In the genomic region with DNA sequence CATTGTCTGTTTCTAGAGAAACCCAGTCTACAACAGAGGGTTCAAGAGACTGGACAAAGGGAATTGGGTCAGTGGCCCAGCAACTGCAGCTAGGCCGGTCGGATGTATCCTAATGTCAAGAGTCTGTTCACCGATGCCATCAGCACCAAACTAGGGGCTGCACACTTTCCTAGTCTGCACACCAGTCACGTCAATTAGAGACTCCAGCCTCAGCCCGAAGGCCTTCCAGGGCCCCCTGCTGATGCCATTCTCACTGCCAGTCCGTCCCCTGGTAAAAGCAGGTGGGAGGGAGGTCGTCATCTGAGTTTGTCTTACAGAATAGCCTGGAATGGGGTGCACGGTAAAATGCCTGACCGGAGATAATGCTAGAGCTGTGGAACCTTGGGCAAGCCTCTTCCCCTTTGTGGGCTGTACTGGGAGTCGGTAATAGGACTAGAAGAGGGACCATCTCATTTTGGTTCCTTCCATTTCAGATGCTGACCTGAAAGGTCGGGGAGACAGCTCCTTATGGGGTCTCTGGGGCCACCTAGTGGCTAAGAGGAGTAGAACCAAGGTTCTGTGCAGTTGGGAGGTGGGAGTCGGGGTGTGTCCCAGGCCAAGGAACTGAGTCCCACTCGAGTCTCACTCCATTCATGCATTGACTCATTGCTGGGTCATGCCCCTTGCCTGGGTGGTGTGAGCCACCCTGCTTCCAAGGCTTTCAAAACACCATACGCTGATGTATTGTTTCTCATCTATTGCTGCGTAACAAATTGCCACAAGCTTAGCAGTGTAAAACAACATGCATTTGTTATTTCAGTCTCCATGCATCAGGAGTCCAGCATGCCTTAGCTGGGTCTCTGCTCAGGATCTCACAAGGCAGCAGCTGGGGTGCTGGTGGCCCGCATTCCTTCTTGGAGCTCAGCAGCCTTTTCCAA, we compare ENCODE assay signal across 8 cellular contexts. TPM values are rescaled to one million over a fixed set of nuclear protein-coding genes. Genes with fewer than 3 reads are reported as not detected.
DNase-seq lines count a peak whose midpoint lies in the region; ATAC-seq, FAIRE-seq and TF ChIP-seq lines count a peak whose summit lies in the region.

No MANE protein-coding gene starts in this region.

- H3K4me1 ChIP-seq in GM12878 (ENCODE audit: control insufficient read depth, insufficient read depth, low read length), result peaks cover 15% of the 10 kb centered on the region

- no peak for TF ChIP-seq EP300 in GM12878 (IDR thresholded peaks at IDR 0.05; ENCODE audit: borderline replicate concordance in 1 of 2, control insufficient read depth in 1 of 2, low read depth in 2 of 2, low read length in 2 of 2)

- H3K79me2 ChIP-seq in GM12878 (ENCODE audit: control insufficient read depth, insufficient read depth, low read length), result peaks cover 11% of the 10 kb centered on the region

- FAIRE-seq in GM12878 (lab: Jason Lieb, UNC), result peak; percentile 81

- peak; percentile 93 for TF ChIP-seq RAD21 in GM12878 (IDR thresholded peaks at IDR 0.05; ENCODE audit: insufficient read depth, low read depth, low read length)

- H3K9me3 ChIP-seq in GM12878 (replicated peaks; ENCODE audit: control insufficient read depth, insufficient read depth, low read length), result no peaks in the 10 kb centered on the region

- in situ Hi-C loops in GM12878 (cut with MboI), result loop anchor here (5.0 kb wide), 1 partner anchor 118 kb away; no protein-coding TSS in a partner anchor

- H3K4me3 ChIP-seq in BJ (ENCODE audit: low read depth, low read length) (no peak overlapping the region), GM12878 (no peak overlapping the region)

- H3K9ac ChIP-seq in GM12878 (ENCODE audit: control insufficient read depth, insufficient read depth, low read length), result no peak overlapping the region

- WGBS in GM12878 (ENCODE audit: insufficient coverage, insufficient replicate concordance, low lambda C conversion rate, missing lambda C conversion rate), result 54% methylated on average over 16 of the region's 16 CpGs

- H2AFZ ChIP-seq in GM12878 (ENCODE audit: control insufficient read depth, low read depth, low read length), result no peak overlapping the region

- POLR2A ChIA-PET in BJ (lab: Charles Lee), result interaction anchor here (0.6 kb wide), 1 partner anchor 66 kb away, joined by 23 read pairs; no protein-coding TSS in a partner anchor
- POLR2A ChIA-PET in GM12878 (lab: Charles Lee), result interaction anchor here (0.9 kb wide), 1 partner anchor 16 kb away, joined by 3 read pairs; the partner anchor contains the start of gene NRSN2

- peak; percentile 65 for ATAC-seq in GM12878
- ATAC-seq in HG03196 (IDR thresholded peaks at IDR 0.05; ENCODE audit: unreplicated experiment), result no peak

- CTCF ChIA-PET in BJ (lab: Yijun Ruan, JAX) (interaction anchor here (0.7 to 3.5 kb wide), 34 partner anchors 10 to 214 kb away, joined by 3 to 25 read pairs (median 4); partner anchors contain the start of genes DEFB132, NRSN2 and ZCCHC3), GM12878 (lab: Yijun Ruan, JAX) (interaction anchor here (0.5 to 4.6 kb wide), 34 partner anchors 8 to 232 kb away, joined by 3 to 59 read pairs (median 5); partner anchors contain the start of genes DEFB132 and NRSN2)

- DNase-seq in BJ (ENCODE audit: low read depth), result no peak
- DNase-seq in GM19240 (ENCODE audit: insufficient read length, low spot score), result peak; percentile 70
- peak; percentile 30 for DNase-seq in NCI-H1694 (lab: John Stamatoyannopoulos, UW)
- DNase-seq in T-helper 2 cell, result peak in 4 of 5 experiments; percentile 43 to 69 (median 50)
- DNase-seq in GM12878 (ENCODE audit: low read depth, low spot score), result no peak
- DNase-seq in iPS-NIHi11 (ENCODE audit: low spot score), result peak; percentile 71
- peak; percentile 39 for DNase-seq in stimulated activated CD4-positive, alpha-beta T cell treated with anti-CD3 and anti-CD28 coated beads, Interleukin-12 subunit alpha, Interleukin-12 subunit beta, amount 100 ng/mL, for 4 hours

- SMC1A ChIA-PET in GM12878 (lab: Charles Lee; ENCODE audit: uncharacterized antibody, unreplicated experiment), result interaction anchor here (0.8 to 3.9 kb wide), 14 partner anchors 12 to 127 kb away, joined by 3 to 28 read pairs (median 4); no protein-coding TSS in a partner anchor

- H4K20me1 ChIP-seq in GM12878 (ENCODE audit: control insufficient read depth, insufficient read depth), result peaks cover 4% of the 10 kb centered on the region

- TF ChIP-seq POLR2A in GM12878 (IDR thresholded peaks at IDR 0.05; ENCODE audit: low read depth, low read length), result no peak

- TF ChIP-seq CTCF in BJ (IDR thresholded peaks at IDR 0.05; ENCODE audit: insufficient read depth, low read depth, low read length) (peak; percentile 89), GM12878 (IDR thresholded peaks at IDR 0.05 in 2 of 3, conservative IDR thresholded peaks at IDR 0.05 in 1 of 3; ENCODE audit: control insufficient read depth in 2 of 3, extremely low read depth in 1 of 3, insufficient read depth in 1 of 3, low read depth in 3 of 3, low read length in 3 of 3) (peak; percentile 84 to 94 (median 93); a peak in 5 of 6 replicates)

- intact Hi-C loops in GM12878 (cut with micrococcal nuclease; ENCODE audit: unreplicated experiment), result loop anchor here (1.0 to 5.0 kb wide), 2 partner anchors 63 to 121 kb away; no protein-coding TSS in a partner anchor

- RAD21 ChIA-PET in GM12878 (lab: Charles Lee; ENCODE audit: unreplicated experiment), result interaction anchor here (0.9 to 3.5 kb wide), 16 partner anchors 11 to 122 kb away, joined by 3 to 19 read pairs (median 4); no protein-coding TSS in a partner anchor

- BruUV-seq in GM12878 (replicated peaks; lab: Mats Ljungman, UMichigan), result no TSS peak

- no peak overlapping the region for H3K4me2 ChIP-seq in GM12878 (ENCODE audit: control insufficient read depth, insufficient read depth)

- H3K36me3 ChIP-seq in BJ (ENCODE audit: control insufficient read depth, insufficient read depth, low read length) (peaks cover 3% of the 10 kb centered on the region; the same call in 1 of the 2 replicates), GM12878 (ENCODE audit: control insufficient read depth in 2 of 2, insufficient read depth in 2 of 2, low read length in 1 of 2) (no peaks in the 10 kb centered on the region; a peak in 1 of 4 replicates)

- no peak overlapping the region for H3K27ac ChIP-seq in GM12878 (ENCODE audit: control insufficient read depth, insufficient read depth)

- H3K27me3 ChIP-seq in BJ (ENCODE audit: control insufficient read depth, insufficient read depth, low read length) (no peaks in the 10 kb centered on the region), GM12878 (replicated peaks in 1 of 2; ENCODE audit: control insufficient read depth in 2 of 2, insufficient read depth in 2 of 2, low read length in 1 of 2) (no peaks in the 10 kb centered on the region)

RNA-seq across cellular contexts. Expression of gene SOX12, which starts 5.1 kb away (rescaled TPM):
- polyA plus RNA-seq in BJ (2011; rRNA removed) (3.6 TPM in 2 replicates), GM12878 (2011; rRNA removed) (1.1 and 1.7 TPM in 2 replicates), GM12878 (2014; fragmentation: Illumina TruSeq; extraction: Trizol) (1.5 and 3.2 TPM in 2 replicates), GM12878 (2014; fragmentation: Nextera tagmentation; extraction: Ambion mirVana) (under 1 TPM; 0.50 to 0.71 TPM), GM12878 (2014; rRNA removed) (5.0 and 7.5 TPM in 2 replicates), GM12878 (2016; fragmentation: Nextera tagmentation; extraction: Ambion mirVana) (1 to 10 TPM in 1 of 2 experiments, under 1 TPM in 1; 0.88 to 1.0 TPM)
- polyA minus RNA-seq in BJ (2011; rRNA and poly(A)+ RNA removed), result 2.7 and 4.4 TPM in 2 replicates
- 4.6 and 5.9 TPM in 2 replicates for total RNA-seq in GM12878 (2013; cell fraction: nucleolus; rRNA removed)
- total RNA-seq in GM12878 (2014; rRNA removed) (2.8 and 3.3 TPM in 2 replicates), GM12878 (2014; rRNA removed; fragmentation: Illumina TruSeq; extraction: Trizol) (0.92 and 1.1 TPM in 2 replicates), GM12878 (2021) (17.9 TPM in 2 replicates)
- 1.5 TPM for polyA plus RNA-seq in GM12878 (2011; ENCODE audit: low read depth)
- polyA plus RNA-seq in GM12878 (2011; cell fraction: cytosol; rRNA removed), result 1.9 and 2.3 TPM in 2 replicates
- polyA plus RNA-seq in GM12878 (2011; cell fraction: nucleus; rRNA removed), result 6.6 and 7.6 TPM in 2 replicates
- 5.9 and 6.2 TPM in 2 replicates for polyA plus RNA-seq in GM12878 (2012)
- 0.95 and 1.9 TPM in 2 replicates for polyA minus RNA-seq in GM12878 (2011; rRNA and poly(A)+ RNA removed)
- polyA minus RNA-seq in GM12878 (2011; cell fraction: cytosol; rRNA and poly(A)+ RNA removed), result 2.4 and 2.6 TPM in 2 replicates
- polyA minus RNA-seq in GM12878 (2011; cell fraction: nucleus; rRNA and poly(A)+ RNA removed), result 1.9 and 3.3 TPM in 2 replicates

RNA-seq across cellular contexts. Expression of gene NRSN2, which starts 16.4 kb away (rescaled TPM):
- polyA plus RNA-seq in BJ (2011; rRNA removed) (53.9 and 84.1 TPM in 2 replicates), GM12878 (2011; rRNA removed) (3.7 and 8.0 TPM in 2 replicates), GM12878 (2014; fragmentation: Illumina TruSeq; extraction: Trizol) (14.6 and 16.9 TPM in 2 replicates), GM12878 (2014; fragmentation: Nextera tagmentation; extraction: Ambion mirVana) (1 to 10 TPM; 6.2 to 7.6 TPM), GM12878 (2014; rRNA removed) (18.9 and 24.3 TPM in 2 replicates), GM12878 (2016; fragmentation: Nextera tagmentation; extraction: Ambion mirVana) (10 to 100 TPM; 26.4 to 32.4 TPM)
- polyA minus RNA-seq in BJ (2011; rRNA and poly(A)+ RNA removed), result 26.1 and 41.8 TPM in 2 replicates
- total RNA-seq in GM12878 (2013; cell fraction: nucleolus; rRNA removed), result 6.5 and 14.6 TPM in 2 replicates
- total RNA-seq in GM12878 (2014; rRNA removed) (9.1 and 10.5 TPM in 2 replicates), GM12878 (2014; rRNA removed; fragmentation: Illumina TruSeq; extraction: Trizol) (6.9 and 8.9 TPM in 2 replicates), GM12878 (2021) (21.9 and 24.7 TPM in 2 replicates)
- 8.1 TPM for polyA plus RNA-seq in GM12878 (2011; ENCODE audit: low read depth)
- 23.6 and 25.3 TPM in 2 replicates for polyA plus RNA-seq in GM12878 (2011; cell fraction: cytosol; rRNA removed)
- polyA plus RNA-seq in GM12878 (2011; cell fraction: nucleus; rRNA removed), result 11.4 and 15.6 TPM in 2 replicates
- polyA plus RNA-seq in GM12878 (2012), result 14.9 and 15.2 TPM in 2 replicates
- 4.2 and 10.8 TPM in 2 replicates for polyA minus RNA-seq in GM12878 (2011; rRNA and poly(A)+ RNA removed)
- 5.3 and 7.7 TPM in 2 replicates for polyA minus RNA-seq in GM12878 (2011; cell fraction: cytosol; rRNA and poly(A)+ RNA removed)
- 1.5 and 3.3 TPM in 2 replicates for polyA minus RNA-seq in GM12878 (2011; cell fraction: nucleus; rRNA and poly(A)+ RNA removed)

RNA-seq across cellular contexts. Expression of gene ZCCHC3, which starts 33.1 kb away (rescaled TPM):
- 7.1 and 8.3 TPM in 2 replicates for polyA plus RNA-seq in BJ (2011; rRNA removed)
- polyA minus RNA-seq in BJ (2011; rRNA and poly(A)+ RNA removed), result 6.9 and 10.0 TPM in 2 replicates
- 6.2 and 7.2 TPM in 2 replicates for total RNA-seq in GM12878 (2013; cell fraction: nucleolus; rRNA removed)
- 36.1 TPM in 2 replicates for total RNA-seq in GM12878 (2014; rRNA removed)
- 13.8 and 15.3 TPM in 2 replicates for total RNA-seq in GM12878 (2014; rRNA removed; fragmentation: Illumina TruSeq; extraction: Trizol)
- total RNA-seq in GM12878 (2021), result 31.9 and 32.8 TPM in 2 replicates
- 9.0 TPM for polyA plus RNA-seq in GM12878 (2011; ENCODE audit: low read depth)
- polyA plus RNA-seq in GM12878 (2011; rRNA removed), result 31.3 and 33.1 TPM in 2 replicates
- polyA plus RNA-seq in GM12878 (2011; cell fraction: cytosol; rRNA removed), result 26.4 and 31.8 TPM in 2 replicates
- polyA plus RNA-seq in GM12878 (2011; cell fraction: nucleus; rRNA removed), result 25.3 and 26.7 TPM in 2 replicates
- 16.8 and 18.4 TPM in 2 replicates for polyA plus RNA-seq in GM12878 (2012)
- 20.2 and 21.9 TPM in 2 replicates for polyA plus RNA-seq in GM12878 (2014; fragmentation: Illumina TruSeq; extraction: Trizol)
- polyA plus RNA-seq in GM12878 (2014; fragmentation: Nextera tagmentation; extraction: Ambion mirVana), result 10 to 100 TPM in 1 of 2 experiments, 1 to 10 TPM in 1; 5.3 to 10.8 TPM
- polyA plus RNA-seq in GM12878 (2014; rRNA removed), result 32.1 and 33.5 TPM in 2 replicates
- polyA plus RNA-seq in GM12878 (2016; fragmentation: Nextera tagmentation; extraction: Ambion mirVana), result 10 to 100 TPM in 1 of 2 experiments, 1 to 10 TPM in 1; 7.7 to 14.1 TPM
- 13.9 and 21.8 TPM in 2 replicates for polyA minus RNA-seq in GM12878 (2011; rRNA and poly(A)+ RNA removed)
- 12.0 and 12.3 TPM in 2 replicates for polyA minus RNA-seq in GM12878 (2011; cell fraction: cytosol; rRNA and poly(A)+ RNA removed)
- 9.3 and 13.9 TPM in 2 replicates for polyA minus RNA-seq in GM12878 (2011; cell fraction: nucleus; rRNA and poly(A)+ RNA removed)

RNA-seq across cellular contexts. Expression of gene C20orf96, which starts 39.9 kb away (rescaled TPM):
- polyA plus RNA-seq in BJ (2011; rRNA removed) (4.8 and 5.5 TPM in 2 replicates), GM12878 (2011; rRNA removed) (3.2 and 4.3 TPM in 2 replicates), GM12878 (2014; fragmentation: Illumina TruSeq; extraction: Trizol) (5.5 and 8.0 TPM in 2 replicates), GM12878 (2014; fragmentation: Nextera tagmentation; extraction: Ambion mirVana) (1 to 10 TPM; 2.3 to 2.4 TPM), GM12878 (2014; rRNA removed) (8.6 and 9.0 TPM in 2 replicates), GM12878 (2016; fragmentation: Nextera tagmentation; extraction: Ambion mirVana) (1 to 10 TPM; 7.5 to 7.9 TPM)
- 1.7 and 1.8 TPM in 2 replicates for polyA minus RNA-seq in BJ (2011; rRNA and poly(A)+ RNA removed)
- total RNA-seq in GM12878 (2013; cell fraction: nucleolus; rRNA removed), result 6.7 and 9.2 TPM in 2 replicates
- total RNA-seq in GM12878 (2014; rRNA removed) (1.0 and 1.4 TPM in 2 replicates), GM12878 (2014; rRNA removed; fragmentation: Illumina TruSeq; extraction: Trizol) (1.4 and 1.8 TPM in 2 replicates), GM12878 (2021) (7.4 and 8.4 TPM in 2 replicates)
- 4.5 TPM for polyA plus RNA-seq in GM12878 (2011; ENCODE audit: low read depth)
- 2.7 and 3.7 TPM in 2 replicates for polyA plus RNA-seq in GM12878 (2011; cell fraction: cytosol; rRNA removed)
- polyA plus RNA-seq in GM12878 (2011; cell fraction: nucleus; rRNA removed), result 4.7 and 6.5 TPM in 2 replicates
- 5.0 and 6.3 TPM in 2 replicates for polyA plus RNA-seq in GM12878 (2012)
- polyA minus RNA-seq in GM12878 (2011; rRNA and poly(A)+ RNA removed), result 1.7 and 1.8 TPM in 2 replicates
- polyA minus RNA-seq in GM12878 (2011; cell fraction: cytosol; rRNA and poly(A)+ RNA removed), result 1.2 TPM in 1 of 2 replicates, not detected in the other
- polyA minus RNA-seq in GM12878 (2011; cell fraction: nucleus; rRNA and poly(A)+ RNA removed), result 1.5 and 1.7 TPM in 2 replicates

RNA-seq across cellular contexts. Expression of gene TRIB3, which starts 50.1 kb away (rescaled TPM):
- polyA plus RNA-seq in BJ (2011; rRNA removed) (98.0 and 126 TPM in 2 replicates), GM12878 (2011; rRNA removed) (11.0 and 24.2 TPM in 2 replicates), GM12878 (2014; fragmentation: Illumina TruSeq; extraction: Trizol) (11.9 and 12.1 TPM in 2 replicates), GM12878 (2014; fragmentation: Nextera tagmentation; extraction: Ambion mirVana) (1 to 10 TPM; 2.2 to 8.6 TPM), GM12878 (2014; rRNA removed) (23.3 and 28.2 TPM in 2 replicates), GM12878 (2016; fragmentation: Nextera tagmentation; extraction: Ambion mirVana) (10 to 100 TPM; 23.2 to 26.4 TPM)
- 50.8 and 70.0 TPM in 2 replicates for polyA minus RNA-seq in BJ (2011; rRNA and poly(A)+ RNA removed)
- total RNA-seq in GM12878 (2013; cell fraction: nucleolus; rRNA removed), result 7.3 and 7.7 TPM in 2 replicates
- total RNA-seq in GM12878 (2014; rRNA removed) (30.8 and 34.8 TPM in 2 replicates), GM12878 (2014; rRNA removed; fragmentation: Illumina TruSeq; extraction: Trizol) (10.9 and 11.5 TPM in 2 replicates), GM12878 (2021) (24.7 and 27.3 TPM in 2 replicates)
- polyA plus RNA-seq in GM12878 (2011; ENCODE audit: low read depth), result 11.3 TPM
- 34.0 and 35.7 TPM in 2 replicates for polyA plus RNA-seq in GM12878 (2011; cell fraction: cytosol; rRNA removed)
- polyA plus RNA-seq in GM12878 (2011; cell fraction: nucleus; rRNA removed), result 28.7 and 29.6 TPM in 2 replicates
- polyA plus RNA-seq in GM12878 (2012), result 20.6 and 27.2 TPM in 2 replicates
- 21.1 and 31.7 TPM in 2 replicates for polyA minus RNA-seq in GM12878 (2011; rRNA and poly(A)+ RNA removed)
- polyA minus RNA-seq in GM12878 (2011; cell fraction: cytosol; rRNA and poly(A)+ RNA removed), result 13.4 and 13.8 TPM in 2 replicates
- 5.4 and 8.8 TPM in 2 replicates for polyA minus RNA-seq in GM12878 (2011; cell fraction: nucleus; rRNA and poly(A)+ RNA removed)

Comparison
In these comparisons a context has a peak if more than half of its experiments do, and no peak if none do; other contexts are left out.
1. DNase-seq: peak in GM19240 (single experiment), NCI-H1694 (single experiment), T-helper 2 cell (4 of 5), iPS-NIHi11 (single experiment) and stimulated activated CD4-positive, alpha-beta T cell treated with anti-CD3 and anti-CD28 coated beads, Interleukin-12 subunit alpha, Interleukin-12 subunit beta, amount 100 ng/mL, for 4 hours (single experiment); none in BJ (single experiment) and GM12878 (single experiment).